ENCODE assay signal across 31 cellular contexts in genomic region chr13:67803118-67803517, GRCh38.
"Had no signal": no experiment of that assay in that cellular context is flagged by ENCODE, and none has a peak within 500 bp of the region (broad histone marks: within the 10 kb centered on the region; RNA-seq: fewer than 3 reads in every experiment).

No MANE protein-coding gene starts in this region.

- H3K4me3 ChIP-seq: ascending aorta, cardiac muscle cell, colonic mucosa, dorsolateral prefrontal cortex, pancreas, psoas muscle, sigmoid colon, smooth muscle cell, stomach, suprapubic skin, tibial artery, upper lobe of right lung had no signal

- H3K9me3 ChIP-seq: ascending aorta, colonic mucosa, pancreas, psoas muscle, sigmoid colon, suprapubic skin, tibial artery, upper lobe of right lung had no signal

- H3K36me3 ChIP-seq: ascending aorta, cardiac muscle cell, colonic mucosa, pancreas, sigmoid colon, stomach, suprapubic skin, tibial artery, upper lobe of right lung, WERI-Rb-1 had no signal

- H3K4me1 ChIP-seq: ascending aorta, colonic mucosa, pancreas, psoas muscle, sigmoid colon, stomach, suprapubic skin, tibial artery, upper lobe of right lung had no signal

- H3K4me2 ChIP-seq: smooth muscle cell had no signal

- H3K27ac ChIP-seq: ascending aorta, cardiac muscle cell, colonic mucosa, dorsolateral prefrontal cortex, pancreas, psoas muscle, sigmoid colon, stomach, suprapubic skin, tibial artery, upper lobe of right lung, WERI-Rb-1 had no signal

- ATAC-seq: naive thymus-derived CD4-positive, alpha-beta T cell; pancreas; psoas muscle; stimulated activated naive B cell treated with anti-CD40 and anti-IgM and Interleukin-4, amounts not matched to agents 10 μg/mL and 1 μg/mL and 100 μg/mL, for 72 hours; upper lobe of right lung had no signal

- H3K27me3 ChIP-seq: ascending aorta, cardiac muscle cell, colonic mucosa, dorsolateral prefrontal cortex, pancreas, sigmoid colon, stomach, suprapubic skin, tibial artery, upper lobe of right lung had no signal

- DNase-seq: activated CD4-positive, alpha-beta memory T cell treated with anti-CD3 and anti-CD28 coated beads for 36 hours; activated CD4-positive, alpha-beta T cell treated with anti-CD3 and anti-CD28 coated beads, Interleukin-2, amount 10 ng/mL, durations not matched to agents 24 days and 14 days; activated CD4-positive, CD25-positive, alpha-beta regulatory T cell treated with anti-CD3 and anti-CD28 coated beads, Interleukin-2, amount 50 U/mL, for 72 hours; activated CD8-positive, alpha-beta memory T cell treated with anti-CD3 and anti-CD28 coated beads, Interleukin-2, amount 50 U/mL, for 48 hours; activated gamma-delta T cell; activated naive CD4-positive, alpha-beta T cell treated with anti-CD3 and anti-CD28 coated beads, Interleukin-2, amount 10 ng/mL, durations not matched to agents 7 days and 5 days; activated naive CD8-positive, alpha-beta T cell treated with anti-CD3 and anti-CD28 coated beads, Interleukin-2, amount 10 ng/mL, durations not matched to agents 7 days and 5 days; activated T-cell treated with anti-CD3 and anti-CD28 coated beads, Interleukin-2, amount 50 U/mL, for 24 hours; cerebellar nuclear complex; colonic mucosa; dorsolateral prefrontal cortex; effector memory CD4-positive, alpha-beta T cell; erythroblast; head of caudate nucleus; hypothalamus; naive thymus-derived CD4-positive, alpha-beta T cell; nucleus accumbens; pancreas; psoas muscle; sigmoid colon; stimulated activated CD4-positive, alpha-beta T cell treated with anti-CD3 and anti-CD28 coated beads, Interleukin-2, amount 100 ng/mL, for 24 hours; stimulated activated naive B cell treated with anti-CD40 and anti-IgM and Interleukin-4, amounts not matched to agents 10 μg/mL and 1 μg/mL and 100 μg/mL, for 72 hours; stomach; T1000; tibial artery; upper lobe of right lung; WERI-Rb-1 had no signal
